In the genomic region with DNA sequence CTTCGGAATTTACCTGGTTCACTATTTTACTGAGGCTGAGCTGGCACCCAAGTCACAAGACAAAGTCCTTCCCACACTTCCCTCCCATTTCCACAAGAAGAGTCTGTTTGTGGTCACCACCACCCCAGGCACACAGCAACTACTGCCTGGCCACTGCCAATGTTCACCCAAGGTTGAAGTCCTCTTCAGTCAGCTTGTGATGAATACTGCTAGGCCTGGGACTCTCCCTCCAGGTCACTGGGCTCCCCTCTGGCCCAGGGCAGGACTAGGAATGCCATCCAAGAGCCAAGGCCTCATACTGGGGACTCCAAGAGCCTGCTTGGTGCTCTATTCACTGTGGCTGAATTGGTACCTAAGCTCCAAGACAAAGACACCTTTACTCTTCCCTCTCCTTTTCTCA, we compare ENCODE assay signal across 34 cellular contexts.
"Had no signal": no experiment of that assay in that cellular context is flagged by ENCODE, and none has a peak within 500 bp of the region (broad histone marks: within the 10 kb centered on the region; RNA-seq: fewer than 3 reads in every experiment).

No MANE protein-coding gene starts in this region.

- H3K27ac ChIP-seq: adrenal gland, body of pancreas, breast epithelium, Peyer's patch, WERI-Rb-1 had no signal

- H3K27ac Mint-ChIP-seq: activated CD8-positive, alpha-beta memory T cell treated with anti-CD3 and anti-CD28 coated beads, Interleukin-2, amount 10 ng/mL, durations not matched to agents 7 days and 5 days; activated naive CD4-positive, alpha-beta T cell treated with anti-CD3 and anti-CD28 coated beads, Interleukin-2, amount 50 U/mL, for 24 hours had no signal

- H3K4me3 Mint-ChIP-seq: activated CD8-positive, alpha-beta memory T cell treated with anti-CD3 and anti-CD28 coated beads, Interleukin-2, amount 10 ng/mL, durations not matched to agents 7 days and 5 days; activated naive CD4-positive, alpha-beta T cell treated with anti-CD3 and anti-CD28 coated beads, Interleukin-2, amount 50 U/mL, for 24 hours; T-cell had no signal

- H3K4me3 ChIP-seq: adrenal gland, body of pancreas, breast epithelium, K562, Peyer's patch had no signal

- ATAC-seq: activated CD8-positive, alpha-beta memory T cell treated with anti-CD3 and anti-CD28 coated beads, Interleukin-2, amount 10 ng/mL, durations not matched to agents 7 days and 5 days; body of pancreas; K562; PC-3; SK-N-SH treated with all-trans-retinoic acid at 6 μM for 48 hours; T-cell had no signal

- H3K36me3 ChIP-seq: adrenal gland, breast epithelium, Peyer's patch had no signal

- H3K27me3 Mint-ChIP-seq: activated CD8-positive, alpha-beta memory T cell treated with anti-CD3 and anti-CD28 coated beads, Interleukin-2, amount 10 ng/mL, durations not matched to agents 7 days and 5 days; activated naive CD4-positive, alpha-beta T cell treated with anti-CD3 and anti-CD28 coated beads, Interleukin-2, amount 50 U/mL, for 24 hours; T-cell had no signal

- H3K4me1 ChIP-seq: breast epithelium, Peyer's patch had no signal

- H3K9me3 ChIP-seq: adrenal gland, body of pancreas, breast epithelium, Peyer's patch had no signal

- DNase-seq: activated CD4-positive, alpha-beta T cell treated with anti-CD3 and anti-CD28 coated beads for 1 hour; activated CD4-positive, alpha-beta T cell treated with anti-CD3 and anti-CD28 coated beads for 48 hours; activated CD4-positive, alpha-beta T cell treated with anti-CD3 and anti-CD28 coated beads, Interleukin-2, amount 50 U/mL, for 4 hours; activated CD4-positive, CD25-positive, alpha-beta regulatory T cell; activated CD8-positive, alpha-beta memory T cell treated with anti-CD3 and anti-CD28 coated beads for 24 hours; activated CD8-positive, alpha-beta memory T cell treated with anti-CD3 and anti-CD28 coated beads, Interleukin-2, amount 10 ng/mL, durations not matched to agents 7 days and 5 days; activated CD8-positive, alpha-beta memory T cell treated with anti-CD3 and anti-CD28 coated beads, Interleukin-2, amount 50 U/mL, for 48 hours; activated effector memory CD4-positive, alpha-beta T cell treated with anti-CD3 and anti-CD28 coated beads, Interleukin-2, amount 50 U/mL, for 16 hours; activated naive CD4-positive, alpha-beta T cell; activated T-cell treated with anti-CD3 and anti-CD28 coated beads, Interleukin-2, amount 50 U/mL, for 48 hours; adrenal gland; body of pancreas; IMR-90; NCI-H1048; NCI-H1105 treated with DMSO at 0.1 percent for 48 hours; NCI-H1436; NCI-H1694; NCI-H1930; NCI-H2081 treated with DMSO at 0.1 percent for 48 hours; NCI-H226; NCI-H446 treated with DMSO at 0.1 percent for 48 hours; NCI-H524; NCI-H69; PC-3; Peyer's patch; RPMI8226; SIG-M5; T-cell; T1000; WERI-Rb-1 had no signal

- H3K27me3 ChIP-seq: adrenal gland, body of pancreas, breast epithelium, Peyer's patch had no signal
